In genomic region chr3:125002834-125003368, GRCh38 we compare ENCODE assay signal across 16 cellular contexts. TPM values are rescaled to one million over a fixed set of nuclear protein-coding genes. Genes with fewer than 3 reads are reported as not detected.
DNase-seq lines count a peak whose midpoint lies in the region; ATAC-seq and TF ChIP-seq lines count a peak whose summit lies in the region.
"Had no signal": no experiment of that assay in that cellular context is flagged by ENCODE, and none has a peak within 500 bp of the region (broad histone marks: within the 10 kb centered on the region; RNA-seq: fewer than 3 reads in every experiment).

No MANE protein-coding gene starts in this region.

- H3K27ac Mint-ChIP-seq in naive thymus-derived CD8-positive, alpha-beta T cell: peak overlapping the region; percentile 79 to 95 (median 90)
- peak overlapping the region; percentile 64 for H3K27ac Mint-ChIP-seq in type B pancreatic cell
- H3K27ac Mint-ChIP-seq: naive B cell, WTC11 had no signal

- no peaks in the 10 kb centered on the region for H3K9me3 Mint-ChIP-seq in naive thymus-derived CD8-positive, alpha-beta T cell
- H3K9me3 Mint-ChIP-seq in type B pancreatic cell: no peaks in the 10 kb centered on the region
- H3K9me3 Mint-ChIP-seq: naive B cell, WTC11 had no signal

- no peaks in the 10 kb centered on the region for H3K27me3 Mint-ChIP-seq in naive thymus-derived CD8-positive, alpha-beta T cell
- no peaks in the 10 kb centered on the region for H3K27me3 Mint-ChIP-seq in type B pancreatic cell
- H3K27me3 Mint-ChIP-seq: naive B cell had no signal

- peaks cover 5 to 81% (median 37%) of the 10 kb centered on the region in 3 donors for H3K36me3 Mint-ChIP-seq in naive thymus-derived CD8-positive, alpha-beta T cell
- peaks cover 9% of the 10 kb centered on the region for H3K36me3 Mint-ChIP-seq in type B pancreatic cell

- H3K4me3 Mint-ChIP-seq in naive thymus-derived CD8-positive, alpha-beta T cell: peak overlapping the region in 5 of 10 donors; percentile 15 to 44 (median 36)
- peak overlapping the region; percentile 37 for H3K4me3 Mint-ChIP-seq in type B pancreatic cell
- H3K4me3 Mint-ChIP-seq: naive B cell, WTC11 had no signal

- POLR2A ChIA-PET in naive thymus-derived CD8-positive, alpha-beta T cell (lab: Charles Lee): interaction anchor here (0.7 to 1.3 kb wide), 2 partner anchors 50 to 51 kb away, joined by 3 to 4 read pairs; no protein-coding TSS in a partner anchor

- H3K27ac ChIP-seq in heart left ventricle (peak overlapping the region in 11 of 12 donors; percentile 28 to 77 (median 61)), cingulate gyrus (ENCODE audit: low read depth, low read length) (peak overlapping the region; percentile 74)
- H3K27ac ChIP-seq: colonic mucosa had no signal

- WGBS in heart left ventricle, 4 donors: 76 to 86% (median 78%) methylated on average over 6 of the region's 6 CpGs

- no peaks in the 10 kb centered on the region for H3K9me3 ChIP-seq in heart left ventricle
- H3K9me3 ChIP-seq: colonic mucosa had no signal

- intact Hi-C loops in heart left ventricle (cut with DNase I) (loop anchor here in 6 of 10 donors (5.0 to 10.0 kb wide), 4 partner anchors 44 to 374 kb away; partner anchors contain the start of genes HEG1 (in 1 of the 6) and ZNF148 (in 1 of the 6)), left cardiac atrium (cut with DNase I) (loop anchor here (5.0 kb wide), 1 partner anchor 49 kb away; no protein-coding TSS in a partner anchor)

- peaks cover 0 to 99% (median 95%) of the 10 kb centered on the region in 9 donors for H3K36me3 ChIP-seq in heart left ventricle
- H3K36me3 ChIP-seq: colonic mucosa had no signal

- peaks cover 6 to 23% (median 20%) of the 10 kb centered on the region in 4 donors for H3K4me1 Mint-ChIP-seq in naive thymus-derived CD8-positive, alpha-beta T cell
- peaks cover 25% of the 10 kb centered on the region for H3K4me1 Mint-ChIP-seq in type B pancreatic cell (ENCODE audit: unreplicated experiment)
- H3K4me1 Mint-ChIP-seq: naive B cell had no signal

- no peak for DNase-seq in heart left ventricle
- DNase-seq in left cardiac atrium: no peak
- no peak for DNase-seq in naive thymus-derived CD8-positive, alpha-beta T cell
- DNase-seq in type B pancreatic cell (ENCODE audit: extremely low spot score, unreplicated experiment): no peak
- no peak for DNase-seq in activated CD8-positive, alpha-beta memory T cell treated with anti-CD3 and anti-CD28 coated beads, Interleukin-2, amount 50 U/mL, for 4 hours
- no peak for DNase-seq in NCI-H524 (lab: John Stamatoyannopoulos, UW)
- DNase-seq in retina: no peak
- DNase-seq: activated CD8-positive, alpha-beta memory T cell treated with anti-CD3 and anti-CD28 coated beads for 24 hours; aorta; Karpas-422; naive B cell; RPMI8226; stimulated activated naive CD8-positive, alpha-beta T cell treated with anti-CD3 and anti-CD28 coated beads, Interleukin-15, Interleukin-2, amounts not matched to agents 100 U/mL and 50 U/mL, for 24 hours had no signal

- no peak for TF ChIP-seq POLR2A in heart left ventricle (IDR thresholded peaks at IDR 0.05)

- H3K4me1 ChIP-seq in heart left ventricle: peaks cover 7 to 79% (median 56%) of the 10 kb centered on the region in 12 donors

- no peaks in the 10 kb centered on the region for H3K27me3 ChIP-seq in heart left ventricle
- H3K27me3 ChIP-seq: colonic mucosa had no signal

- TF ChIP-seq CTCF in heart left ventricle (IDR thresholded peaks at IDR 0.05): no peak
- TF ChIP-seq CTCF in type B pancreatic cell (conservative IDR thresholded peaks at IDR 0.05): no peak

- ATAC-seq in heart left ventricle: no peak
- no peak for ATAC-seq in left cardiac atrium
- ATAC-seq in naive thymus-derived CD8-positive, alpha-beta T cell: peak in 1 of 2 donors; percentile 7
- ATAC-seq: stimulated activated naive CD8-positive, alpha-beta T cell treated with anti-CD3 and anti-CD28 coated beads, Interleukin-15, Interleukin-2, amounts not matched to agents 100 U/mL and 50 U/mL, for 24 hours; WTC11 had no signal

- no peak overlapping the region for H3K4me3 ChIP-seq in heart left ventricle
- H3K4me3 ChIP-seq: colonic mucosa had no signal

RNA-seq across cellular contexts. Expression of gene HEG1, which starts 52.9 kb away (rescaled TPM):
- 100 to 1,000 TPM in 6 of 9 donors, 10 to 100 TPM in 3; 68.1 to 211 (median 121) TPM for total RNA-seq in heart left ventricle
- 10 to 100 TPM; 23.7 to 39.0 TPM for polyA plus RNA-seq in heart left ventricle
- total RNA-seq in left cardiac atrium: 100 to 1,000 TPM; 120 to 149 TPM
- 10 to 100 TPM in 1 of 2 experiments, 1 to 10 TPM in 1; 9.2 to 10.3 TPM for total RNA-seq in naive thymus-derived CD8-positive, alpha-beta T cell
- 1 to 10 TPM; 1.5 to 2.3 (median 1.6) TPM for polyA plus RNA-seq in naive thymus-derived CD8-positive, alpha-beta T cell
- total RNA-seq in type B pancreatic cell (ENCODE audit: low replicate concordance): 12.4 and 43.1 TPM in 2 replicates
